ENCODE assay signal across 9 cellular contexts in genomic region chr10:17026686-17027485, GRCh38.
DNase-seq lines count a peak whose midpoint lies in the region; ATAC-seq, FAIRE-seq and TF ChIP-seq lines count a peak whose summit lies in the region.
"Had no signal": no experiment of that assay in that cellular context is flagged by ENCODE, and none has a peak within 500 bp of the region (broad histone marks: within the 10 kb centered on the region; RNA-seq: fewer than 3 reads in every experiment).

No MANE protein-coding gene starts in this region.

- H3K4me1 ChIP-seq in SK-N-SH (ENCODE audit: control insufficient read depth in 1 of 2, insufficient read depth in 2 of 2, low read depth in 1 of 2, low read length in 1 of 2) (peaks cover 27 to 72% of the 10 kb centered on the region in 2 experiments), astrocyte (ENCODE audit: insufficient read depth, low read length) (peaks cover 58% of the 10 kb centered on the region)

- no peaks in the 10 kb centered on the region for H3K36me3 ChIP-seq in SK-N-SH (replicated peaks in 1 of 2; ENCODE audit: control insufficient read depth in 1 of 2, insufficient read depth in 2 of 2, low read length in 1 of 2)
- H3K36me3 ChIP-seq in astrocyte (ENCODE audit: insufficient read depth, low read length): no peaks in the 10 kb centered on the region
- H3K36me3 ChIP-seq: BLaER1 had no signal

- peak in 1 of 2 experiments; percentile 87; a peak in 2 of 4 replicates for TF ChIP-seq EP300 in SK-N-SH (IDR thresholded peaks at IDR 0.05; ENCODE audit: borderline replicate concordance in 1 of 2, low read depth in 1 of 2, low read length in 1 of 2)

- H3K27ac Mint-ChIP-seq in astrocyte (ENCODE audit: unreplicated experiment) (peak overlapping the region; percentile 89), glutamatergic neuron (ENCODE audit: unreplicated experiment) (no peak overlapping the region)

- no peaks in the 10 kb centered on the region for H3K27me3 Mint-ChIP-seq in astrocyte (ENCODE audit: low read depth, unreplicated experiment)
- no peaks in the 10 kb centered on the region for H3K27me3 Mint-ChIP-seq in glutamatergic neuron (ENCODE audit: unreplicated experiment)

- no peaks in the 10 kb centered on the region for H3K9me2 ChIP-seq in SK-N-SH

- peak overlapping the region; percentile 17 for H3K4me3 Mint-ChIP-seq in astrocyte (ENCODE audit: unreplicated experiment)
- H3K4me3 Mint-ChIP-seq in glutamatergic neuron (ENCODE audit: unreplicated experiment): no peak overlapping the region

- peak overlapping the region; percentile 92 for H3K27ac ChIP-seq in AG04450 (ENCODE audit: low read depth, low read length)
- peak overlapping the region; percentile 11 to 100 for H3K27ac ChIP-seq in SK-N-SH (ENCODE audit: low read depth in 2 of 2, low read length in 1 of 2)
- H3K27ac ChIP-seq in astrocyte (ENCODE audit: low read depth, low read length): peak overlapping the region; percentile 98

- TF ChIP-seq CTCF in AG04450 (IDR thresholded peaks at IDR 0.05; ENCODE audit: low read depth, low read length): no peak
- TF ChIP-seq CTCF in SK-N-SH (IDR thresholded peaks at IDR 0.05): no peak
- no peak for TF ChIP-seq CTCF in astrocyte (IDR thresholded peaks at IDR 0.05; ENCODE audit: insufficient read depth, low read depth, low read length)
- TF ChIP-seq CTCF in glutamatergic neuron (IDR thresholded peaks at IDR 0.05; ENCODE audit: partially characterized antibody, unreplicated experiment): no peak

- H3K9me3 ChIP-seq in AG04450 (ENCODE audit: control insufficient read depth, insufficient read depth, low read length): no peaks in the 10 kb centered on the region
- H3K9me3 ChIP-seq in SK-N-SH: no peaks in the 10 kb centered on the region
- no peaks in the 10 kb centered on the region for H3K9me3 ChIP-seq in astrocyte (ENCODE audit: insufficient read depth, low read depth, low read length)
- H3K9me3 ChIP-seq: BLaER1 had no signal

- CTCF ChIA-PET in AG04450 (lab: Charles Lee): no interaction called here
- CTCF ChIA-PET in SK-N-SH (lab: Yijun Ruan, JAX): no interaction called here

- H3K27me3 ChIP-seq in AG04450 (ENCODE audit: control insufficient read depth, insufficient read depth, low read length) (no peaks in the 10 kb centered on the region), SK-N-SH (ENCODE audit: insufficient read depth) (no peaks in the 10 kb centered on the region), astrocyte (ENCODE audit: insufficient read depth, low read length) (no peaks in the 10 kb centered on the region)
- H3K27me3 ChIP-seq: BLaER1 had no signal

- no peak for FAIRE-seq in astrocyte (lab: Jason Lieb, UNC)
- no peak for FAIRE-seq in GM19239 (lab: Jason Lieb, UNC)

- H3K9me3 Mint-ChIP-seq in astrocyte (ENCODE audit: unreplicated experiment): no peaks in the 10 kb centered on the region
- no peaks in the 10 kb centered on the region for H3K9me3 Mint-ChIP-seq in glutamatergic neuron (ENCODE audit: unreplicated experiment)

- H3K36me3 Mint-ChIP-seq in astrocyte (ENCODE audit: low read depth, unreplicated experiment): no peaks in the 10 kb centered on the region
- H3K36me3 Mint-ChIP-seq in glutamatergic neuron (ENCODE audit: unreplicated experiment): no peaks in the 10 kb centered on the region

- DNase-seq in AG04450 (ENCODE audit: low read depth, low spot score): no peak
- DNase-seq in SK-N-SH: no peak
- no peak for DNase-seq in astrocyte (ENCODE audit: low read depth)
- peak; percentile 61 to 67 (median 62) for DNase-seq in stimulated activated CD4-positive, alpha-beta T cell treated with anti-CD3 and anti-CD28 coated beads, Interleukin-12 subunit alpha, Interleukin-12 subunit beta, amount 100 ng/mL, for 48 hours (ENCODE audit: low read depth in 2 of 3, low spot score in 1 of 3)
- DNase-seq in NCI-H1417 treated with DMSO at 0.1 percent for 48 hours (lab: John Stamatoyannopoulos, UW): no peak
- no peak for DNase-seq in GM19239 (ENCODE audit: insufficient read length, low spot score)
- DNase-seq in glutamatergic neuron: no peak

- no peak overlapping the region for H3K4me3 ChIP-seq in AG04450 (ENCODE audit: low read depth, low read length)
- no peak overlapping the region for H3K4me3 ChIP-seq in SK-N-SH (ENCODE audit: low read depth in 2 of 2, low read length in 1 of 2)
- H3K4me3 ChIP-seq in astrocyte (ENCODE audit: insufficient read depth, low read depth, low read length): no peak overlapping the region
- H3K4me3 ChIP-seq: BLaER1 had no signal

- TF ChIP-seq RAD21 in SK-N-SH (IDR thresholded peaks at IDR 0.05; ENCODE audit: low read length): no peak

- H3K4me2 ChIP-seq in SK-N-SH (peak overlapping the region; percentile 13; the same call in 1 of the 2 replicates), astrocyte (ENCODE audit: low read length) (no peak overlapping the region)

- H4K20me1 ChIP-seq in SK-N-SH (ENCODE audit: insufficient read depth) (no peaks in the 10 kb centered on the region), astrocyte (ENCODE audit: insufficient read depth, low read length) (no peaks in the 10 kb centered on the region)
- H4K20me1 ChIP-seq: BLaER1 had no signal

- 58% methylated on average over 6 of the region's 6 CpGs for WGBS in SK-N-SH (ENCODE audit: low lambda C conversion rate)

- POLR2A ChIA-PET in AG04450 (lab: Yijun Ruan, JAX) (no interaction called here), SK-N-SH (lab: Yijun Ruan, JAX) (no interaction called here)

- H3K9ac ChIP-seq in SK-N-SH (peak overlapping the region; percentile 85), astrocyte (ENCODE audit: low read length) (peak overlapping the region; percentile 58)
- H3K9ac ChIP-seq: BLaER1 had no signal

- peaks cover 60% of the 10 kb centered on the region for H3F3A ChIP-seq in SK-N-SH (replicated peaks; ENCODE audit: insufficient read depth)

- H3K79me2 ChIP-seq in SK-N-SH (ENCODE audit: insufficient read depth) (no peaks in the 10 kb centered on the region), astrocyte (ENCODE audit: insufficient read depth, low read length) (no peaks in the 10 kb centered on the region)

- peak; percentile 42 for ATAC-seq in GM21825 (IDR thresholded peaks at IDR 0.05; ENCODE audit: unreplicated experiment)

- H3K4me1 Mint-ChIP-seq in astrocyte (ENCODE audit: low read depth, unreplicated experiment) (peaks cover 60% of the 10 kb centered on the region), glutamatergic neuron (ENCODE audit: low read depth, unreplicated experiment) (peaks cover 20% of the 10 kb centered on the region)

- H2AFZ ChIP-seq in SK-N-SH (ENCODE audit: low read depth) (no peak overlapping the region), astrocyte (ENCODE audit: low read depth, low read length) (no peak overlapping the region)

TF ChIP-seq in SK-N-SH, 30 proteins besides CTCF, POLR2A, EP300 and RAD21:
- TF ChIP-seq FOXM1 (IDR thresholded peaks at IDR 0.05; ENCODE audit: low read depth) (no peak), FOSL2 (IDR thresholded peaks at IDR 0.05; ENCODE audit: borderline replicate concordance, low read depth) (peak; percentile 39; the same call in 1 of the 2 replicates), RFX5 (IDR thresholded peaks at IDR 0.05; ENCODE audit: low read length) (no peak), TCF12 (IDR thresholded peaks at IDR 0.05) (peak; percentile 92), NFIC (IDR thresholded peaks at IDR 0.05; ENCODE audit: borderline replicate concordance) (peak; percentile 26; the same call in 1 of the 2 replicates), POLR2AphosphoS5 (IDR thresholded peaks at IDR 0.05; ENCODE audit: low read depth, low read length) (peak; percentile 49; the same call in 1 of the 2 replicates), FOXJ3 (CRISPR knock-in tag; IDR thresholded peaks at IDR 0.05) (no peak), ELF1 (IDR thresholded peaks at IDR 0.05) (no peak), YY1 (IDR thresholded peaks at IDR 0.05; ENCODE audit: low read depth) (peak; percentile 50), JUND (IDR thresholded peaks at IDR 0.05) (peak; percentile 63), TAF1 (IDR thresholded peaks at IDR 0.05; ENCODE audit: borderline replicate concordance, low read depth, low read length) (no peak), RXRA (IDR thresholded peaks at IDR 0.05; ENCODE audit: borderline replicate concordance, low read depth) (no peak), TEAD4 (IDR thresholded peaks at IDR 0.05; ENCODE audit: borderline replicate concordance, insufficient read depth) (peak; percentile 64; the same call in 1 of the 2 replicates)
- TF ChIP-seq, protein P1, sequence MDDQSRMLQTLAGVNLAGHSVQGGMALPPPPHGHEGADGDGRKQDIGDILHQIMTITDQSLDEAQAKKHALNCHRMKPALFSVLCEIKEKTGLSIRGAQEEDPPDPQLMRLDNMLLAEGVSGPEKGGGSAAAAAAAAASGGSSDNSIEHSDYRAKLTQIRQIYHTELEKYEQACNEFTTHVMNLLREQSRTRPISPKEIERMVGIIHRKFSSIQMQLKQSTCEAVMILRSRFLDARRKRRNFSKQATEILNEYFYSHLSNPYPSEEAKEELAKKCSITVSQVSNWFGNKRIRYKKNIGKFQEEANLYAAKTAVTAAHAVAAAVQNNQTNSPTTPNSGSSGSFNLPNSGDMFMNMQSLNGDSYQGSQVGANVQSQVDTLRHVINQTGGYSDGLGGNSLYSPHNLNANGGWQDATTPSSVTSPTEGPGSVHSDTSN (IDR thresholded peaks at IDR 0.05): peak; percentile 88
- TF ChIP-seq, protein P2, sequence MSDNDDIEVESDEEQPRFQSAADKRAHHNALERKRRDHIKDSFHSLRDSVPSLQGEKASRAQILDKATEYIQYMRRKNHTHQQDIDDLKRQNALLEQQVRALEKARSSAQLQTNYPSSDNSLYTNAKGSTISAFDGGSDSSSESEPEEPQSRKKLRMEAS (IDR thresholded peaks at IDR 0.05; ENCODE audit: low read depth): peak; percentile 93
- TF ChIP-seq, protein P3, sequence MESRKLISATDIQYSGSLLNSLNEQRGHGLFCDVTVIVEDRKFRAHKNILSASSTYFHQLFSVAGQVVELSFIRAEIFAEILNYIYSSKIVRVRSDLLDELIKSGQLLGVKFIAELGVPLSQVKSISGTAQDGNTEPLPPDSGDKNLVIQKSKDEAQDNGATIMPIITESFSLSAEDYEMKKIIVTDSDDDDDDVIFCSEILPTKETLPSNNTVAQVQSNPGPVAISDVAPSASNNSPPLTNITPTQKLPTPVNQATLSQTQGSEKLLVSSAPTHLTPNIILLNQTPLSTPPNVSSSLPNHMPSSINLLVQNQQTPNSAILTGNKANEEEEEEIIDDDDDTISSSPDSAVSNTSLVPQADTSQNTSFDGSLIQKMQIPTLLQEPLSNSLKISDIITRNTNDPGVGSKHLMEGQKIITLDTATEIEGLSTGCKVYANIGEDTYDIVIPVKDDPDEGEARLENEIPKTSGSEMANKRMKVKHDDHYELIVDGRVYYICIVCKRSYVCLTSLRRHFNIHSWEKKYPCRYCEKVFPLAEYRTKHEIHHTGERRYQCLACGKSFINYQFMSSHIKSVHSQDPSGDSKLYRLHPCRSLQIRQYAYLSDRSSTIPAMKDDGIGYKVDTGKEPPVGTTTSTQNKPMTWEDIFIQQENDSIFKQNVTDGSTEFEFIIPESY (IDR thresholded peaks at IDR 0.05; ENCODE audit: borderline replicate concordance, low read depth): peak; percentile 17; the same call in 1 of the 2 replicates

Comparison
In these comparisons a context has a peak if more than half of its experiments do, and no peak if none do; other contexts are left out.
1. DNase-seq: peak in stimulated activated CD4-positive, alpha-beta T cell treated with anti-CD3 and anti-CD28 coated beads, Interleukin-12 subunit alpha, Interleukin-12 subunit beta, amount 100 ng/mL, for 48 hours (3 of 3); none in AG04450 (single experiment), SK-N-SH (single experiment), astrocyte (single experiment), NCI-H1417 treated with DMSO at 0.1 percent for 48 hours (single experiment), GM19239 (single experiment) and glutamatergic neuron (single experiment).
2. Peak in every context shown above with its lines, with median percentiles within 50 percentile points of each other: H3K27ac ChIP-seq.